20 cellular contexts compared by ENCODE assay signal in the genomic region with DNA sequence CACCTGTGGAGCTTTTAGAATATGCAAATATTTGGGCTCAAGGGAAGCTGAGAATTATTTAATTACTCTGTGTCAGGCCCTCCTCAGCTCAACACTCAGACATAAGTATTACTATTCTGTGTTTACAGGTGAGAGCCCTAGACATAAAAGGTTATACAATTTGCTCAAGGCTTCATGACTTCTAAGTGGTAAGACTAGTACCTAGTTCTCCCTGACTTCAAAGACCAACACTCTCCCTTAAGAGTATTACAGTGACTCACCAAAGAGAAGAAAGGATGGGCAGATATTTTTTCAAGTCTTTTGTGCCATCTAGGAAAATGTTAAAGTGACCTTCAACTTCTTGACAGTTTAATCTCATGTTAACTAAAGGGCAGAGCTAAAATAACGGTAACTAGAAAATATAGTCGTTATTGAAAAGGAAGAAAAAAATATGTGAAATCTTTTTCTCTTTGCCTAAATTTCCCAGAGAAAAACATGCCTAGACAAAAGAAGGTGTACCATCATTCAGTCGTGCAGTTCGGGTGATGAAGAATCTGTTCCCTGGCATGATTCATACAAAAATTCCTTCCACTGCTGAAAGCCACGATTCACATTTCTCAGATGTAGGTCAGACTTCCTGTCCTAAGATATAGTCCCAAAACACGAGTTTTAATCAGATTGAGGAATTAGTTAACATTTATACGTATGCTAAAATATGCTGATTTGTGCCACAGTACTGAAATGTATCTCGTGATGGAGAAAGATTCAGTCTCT.
DNase-seq lines count a peak whose midpoint lies in the region; ATAC-seq and TF ChIP-seq lines count a peak whose summit lies in the region.
"Had no signal": no experiment of that assay in that cellular context is flagged by ENCODE, and none has a peak within 500 bp of the region (broad histone marks: within the 10 kb centered on the region; RNA-seq: fewer than 3 reads in every experiment).

No MANE protein-coding gene starts in this region.

- no peak for ATAC-seq in GM19395 (IDR thresholded peaks at IDR 0.05; ENCODE audit: unreplicated experiment)
- ATAC-seq: HCT116, sciatic nerve, T-cell had no signal

- no peak overlapping the region for H3K4me3 ChIP-seq in epithelial cell of esophagus (ENCODE audit: low read length)
- no peak overlapping the region for H3K4me3 ChIP-seq in skeletal muscle cell (ENCODE audit: low read depth, low read length)
- H3K4me3 ChIP-seq: left ventricle myocardium inferior had no signal

- TF ChIP-seq CTCF in epithelial cell of esophagus (IDR thresholded peaks at IDR 0.05; ENCODE audit: insufficient read depth, low read depth, low read length, missing control alignments), result no peak

- DNase-seq in EL (peak; percentile 1), NCI-H69 (lab: John Stamatoyannopoulos, UW) (peak; percentile 6), epithelial cell of esophagus (ENCODE audit: low read depth) (peak; percentile 0), skeletal muscle cell (ENCODE audit: low read depth) (peak; percentile 27), T-helper 1 cell (no peak), putamen (ENCODE audit: low spot score) (no peak)
- DNase-seq: activated CD4-positive, alpha-beta T cell treated with anti-CD3 and anti-CD28 coated beads, Interleukin-2, amount 50 U/mL, for 1 hour; activated CD8-positive, alpha-beta memory T cell treated with anti-CD3 and anti-CD28 coated beads, Interleukin-2, amount 50 U/mL, for 48 hours; central memory CD4-positive, alpha-beta T cell; left ventricle myocardium inferior; NCI-H1436; NCI-H2171 treated with DMSO at 0.1 percent for 48 hours; NCI-H748 treated with DMSO at 0.1 percent for 48 hours; nephron progenitor cell; SHP77 treated with DMSO at 0.1 percent for 48 hours; stimulated activated naive CD4-positive, alpha-beta T cell treated with Interleukin-2 at 50 U/mL for 16 hours; T-cell had no signal

Comparison
In these comparisons a context has a peak if more than half of its experiments do, and no peak if none do; other contexts are left out.
1. DNase-seq: peak in EL (single experiment), NCI-H69 (single experiment), epithelial cell of esophagus (single experiment) and skeletal muscle cell (single experiment); none in T-helper 1 cell (0 of 5) and putamen (single experiment).